14 cellular contexts compared by ENCODE assay signal in genomic region chr6:16903470-16903869, GRCh38.
DNase-seq lines count a peak whose midpoint lies in the region; ATAC-seq and TF ChIP-seq lines count a peak whose summit lies in the region.
"Had no signal": no experiment of that assay in that cellular context is flagged by ENCODE, and none has a peak within 500 bp of the region (broad histone marks: within the 10 kb centered on the region; RNA-seq: fewer than 3 reads in every experiment).

No MANE protein-coding gene starts in this region.

- H3K27ac Mint-ChIP-seq in CD4-positive, alpha-beta memory T cell = no peak overlapping the region
- H3K27ac Mint-ChIP-seq in CD8-positive, alpha-beta T cell = no peak overlapping the region
- H3K27ac Mint-ChIP-seq: CD4-positive, alpha-beta T cell had no signal

- H3K36me3 ChIP-seq in BJ (ENCODE audit: control insufficient read depth, insufficient read depth, low read length) (no peaks in the 10 kb centered on the region), left lung (no peaks in the 10 kb centered on the region)
- no peaks in the 10 kb centered on the region for H3K36me3 ChIP-seq in CD4-positive, alpha-beta memory T cell (ENCODE audit: insufficient read depth, low read length)
- H3K36me3 ChIP-seq in CD8-positive, alpha-beta T cell (ENCODE audit: insufficient read depth, low read length) = no peaks in the 10 kb centered on the region
- H3K36me3 ChIP-seq: neutrophil had no signal

- H3K4me1 ChIP-seq in left lung = peaks cover 8 to 18% of the 10 kb centered on the region in 2 donors
- H3K4me1 ChIP-seq in CD4-positive, alpha-beta memory T cell (ENCODE audit: insufficient read depth, low read length) = no peaks in the 10 kb centered on the region
- H3K4me1 ChIP-seq in CD8-positive, alpha-beta T cell (ENCODE audit: insufficient read depth, low read length) = no peaks in the 10 kb centered on the region

- no peaks in the 10 kb centered on the region for H3K9me3 ChIP-seq in left lung
- H3K9me3 ChIP-seq in CD4-positive, alpha-beta memory T cell (ENCODE audit: control insufficient read depth in 1 of 2, low read length in 2 of 2) = no peaks in the 10 kb centered on the region
- no peaks in the 10 kb centered on the region for H3K9me3 ChIP-seq in CD8-positive, alpha-beta T cell (ENCODE audit: low read length)
- H3K9me3 ChIP-seq: neutrophil had no signal

- POLR2A ChIA-PET in BJ (lab: Charles Lee) = no interaction called here
- POLR2A ChIA-PET in CD4-positive, alpha-beta memory T cell (lab: Charles Lee; ENCODE audit: partially characterized antibody) = no interaction called here
- POLR2A ChIA-PET in CD8-positive, alpha-beta T cell (lab: Charles Lee) = no interaction called here

- intact Hi-C loops in left lung (cut with DNase I) = no loop called here
- intact Hi-C loops in CD4-positive, alpha-beta memory T cell (cut with micrococcal nuclease) = no loop called here
- intact Hi-C loops in CD8-positive, alpha-beta T cell (cut with DNase I, micrococcal nuclease) = no loop called here

- TF ChIP-seq CTCF in BJ (IDR thresholded peaks at IDR 0.05; ENCODE audit: insufficient read depth, low read depth, low read length) (no peak), left lung (IDR thresholded peaks at IDR 0.05) (no peak)
- TF ChIP-seq CTCF in CD8-positive, alpha-beta T cell (IDR thresholded peaks at IDR 0.05) = no peak

- H3K4me3 ChIP-seq in BJ (ENCODE audit: low read depth, low read length) (no peak overlapping the region), left lung (no peak overlapping the region)
- H3K4me3 ChIP-seq in CD4-positive, alpha-beta memory T cell (ENCODE audit: low read length in 2 of 2) = no peak overlapping the region
- no peak overlapping the region for H3K4me3 ChIP-seq in CD8-positive, alpha-beta T cell (ENCODE audit: low read depth, low read length)

- peak; percentile 45 for DNase-seq in BJ (ENCODE audit: low read depth)
- DNase-seq in M059J (ENCODE audit: low read depth) = peak; percentile 79
- DNase-seq in astrocyte of the hippocampus (ENCODE audit: low read depth, low spot score) = peak; percentile 26
- DNase-seq in left lung = no peak
- DNase-seq in NCI-H1105 (lab: John Stamatoyannopoulos, UW) = no peak
- no peak for DNase-seq in CD4-positive, alpha-beta memory T cell
- DNase-seq in CD8-positive, alpha-beta T cell = no peak
- DNase-seq in D341Med (ENCODE audit: low spot score) = no peak
- DNase-seq: activated CD4-positive, CD25-positive, alpha-beta regulatory T cell treated with anti-CD3 and anti-CD28 coated beads, Interleukin-2, amount 50 U/mL, for 72 hours; activated T-cell treated with anti-CD3 and anti-CD28 coated beads, Interleukin-2, amount 50 U/mL, for 48 hours; CD4-positive, alpha-beta T cell; SHP77 had no signal

- peaks cover 18 to 35% of the 10 kb centered on the region in 2 donors for H3K27me3 Mint-ChIP-seq in CD4-positive, alpha-beta memory T cell
- peaks cover 29% of the 10 kb centered on the region for H3K27me3 Mint-ChIP-seq in CD8-positive, alpha-beta T cell (ENCODE audit: low read depth)

- H3K36me3 Mint-ChIP-seq in CD4-positive, alpha-beta memory T cell = no peaks in the 10 kb centered on the region
- H3K36me3 Mint-ChIP-seq in CD8-positive, alpha-beta T cell = no peaks in the 10 kb centered on the region
- H3K36me3 Mint-ChIP-seq: IgD-negative memory B cell had no signal

- no peak overlapping the region for H3K4me3 Mint-ChIP-seq in CD4-positive, alpha-beta memory T cell
- H3K4me3 Mint-ChIP-seq in CD8-positive, alpha-beta T cell = no peak overlapping the region
- H3K4me3 Mint-ChIP-seq: CD4-positive, alpha-beta T cell; IgD-negative memory B cell had no signal

- H3K27me3 ChIP-seq in BJ (ENCODE audit: control insufficient read depth, insufficient read depth, low read length) = no peaks in the 10 kb centered on the region
- peaks cover 0 to 5% of the 10 kb centered on the region in 2 donors for H3K27me3 ChIP-seq in left lung
- H3K27me3 ChIP-seq in CD4-positive, alpha-beta memory T cell (ENCODE audit: insufficient read depth, low read length) = no peaks in the 10 kb centered on the region
- H3K27me3 ChIP-seq in CD8-positive, alpha-beta T cell (ENCODE audit: insufficient read depth, low read length) = no peaks in the 10 kb centered on the region
- H3K27me3 ChIP-seq: neutrophil had no signal

- ATAC-seq in left lung = peak; percentile 78
- no peak for ATAC-seq in CD8-positive, alpha-beta T cell

- no peak overlapping the region for H3K27ac ChIP-seq in left lung
- H3K27ac ChIP-seq in CD4-positive, alpha-beta memory T cell (ENCODE audit: low read depth, low read length) = no peak overlapping the region
- H3K27ac ChIP-seq in CD8-positive, alpha-beta T cell (ENCODE audit: low read depth, low read length) = no peak overlapping the region
- H3K27ac ChIP-seq: neutrophil had no signal

- H3K4me1 Mint-ChIP-seq in CD4-positive, alpha-beta memory T cell = no peaks in the 10 kb centered on the region
- H3K4me1 Mint-ChIP-seq in CD8-positive, alpha-beta T cell (ENCODE audit: low read depth) = no peaks in the 10 kb centered on the region
- H3K4me1 Mint-ChIP-seq: IgD-negative memory B cell had no signal

- no peaks in the 10 kb centered on the region for H3K9me3 Mint-ChIP-seq in CD4-positive, alpha-beta memory T cell
- no peaks in the 10 kb centered on the region for H3K9me3 Mint-ChIP-seq in CD8-positive, alpha-beta T cell
- H3K9me3 Mint-ChIP-seq: CD4-positive, alpha-beta T cell had no signal

- CTCF ChIA-PET in BJ (lab: Yijun Ruan, JAX) = interaction anchor here (0.6 to 1.1 kb wide), 2 partner anchors 25 to 79 kb away, joined by 3 read pairs; no protein-coding TSS in a partner anchor
- CTCF ChIA-PET in CD4-positive, alpha-beta memory T cell (lab: Charles Lee; ENCODE audit: partially characterized antibody) = no interaction called here
- CTCF ChIA-PET in CD8-positive, alpha-beta T cell (lab: Charles Lee) = no interaction called here

Comparison
In these comparisons a context has a peak if more than half of its experiments do, and no peak if none do; other contexts are left out.
1. DNase-seq: peak in BJ (single experiment), M059J (single experiment) and astrocyte of the hippocampus (single experiment); none in left lung (0 of 2), NCI-H1105 (single experiment), CD4-positive, alpha-beta memory T cell (0 of 5), CD8-positive, alpha-beta T cell (0 of 7) and D341Med (single experiment).